In the genomic region with DNA sequence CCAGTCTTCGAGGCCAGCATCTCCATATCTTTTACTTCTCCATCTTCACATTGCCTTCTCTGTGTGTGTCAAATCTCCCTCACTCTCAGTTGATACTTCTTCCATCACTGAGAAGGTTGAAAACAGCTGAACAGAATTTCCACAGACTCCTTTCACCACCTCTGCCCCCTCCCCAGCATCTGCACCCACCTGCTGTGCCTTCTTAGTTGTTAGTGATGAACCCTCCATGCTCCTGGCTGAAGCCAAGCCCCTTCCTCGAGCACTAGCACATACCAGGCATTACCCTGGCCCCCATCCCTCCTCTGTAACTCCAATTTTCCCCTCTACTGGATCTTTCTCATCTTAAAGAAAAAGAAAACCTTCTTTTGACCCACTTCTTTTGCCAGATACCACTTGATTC, we compare ENCODE assay signal across 36 cellular contexts. TPM values are rescaled to one million over a fixed set of nuclear protein-coding genes. Genes with fewer than 3 reads are reported as not detected.
"Had no signal": no experiment of that assay in that cellular context is flagged by ENCODE, and none has a peak within 500 bp of the region (broad histone marks: within the 10 kb centered on the region; RNA-seq: fewer than 3 reads in every experiment).

No MANE protein-coding gene starts in this region.

- H3K27ac Mint-ChIP-seq: activated CD4-positive, alpha-beta memory T cell treated with anti-CD3 and anti-CD28 coated beads, Interleukin-2, amount 10 ng/mL, durations not matched to agents 7 days and 5 days; activated CD4-positive, alpha-beta T cell treated with anti-CD3 and anti-CD28 coated beads for 36 hours; activated CD4-positive, alpha-beta T cell treated with anti-CD3 and anti-CD28 coated beads, Interleukin-2, amount 10 ng/mL, durations not matched to agents 7 days and 5 days; activated CD8-positive, alpha-beta memory T cell treated with anti-CD3 and anti-CD28 coated beads, Interleukin-2, amount 10 ng/mL, durations not matched to agents 7 days and 5 days; activated CD8-positive, alpha-beta T cell treated with anti-CD3 and anti-CD28 coated beads, Interleukin-2, amount 10 ng/mL, durations not matched to agents 7 days and 5 days; activated naive CD4-positive, alpha-beta T cell treated with anti-CD3 and anti-CD28 coated beads, Interleukin-2, amount 10 ng/mL, durations not matched to agents 7 days and 5 days; activated naive CD4-positive, alpha-beta T cell treated with anti-CD3 and anti-CD28 coated beads, Interleukin-2, amount 50 U/mL, for 24 hours; activated naive CD8-positive, alpha-beta T cell; activated naive CD8-positive, alpha-beta T cell treated with anti-CD3 and anti-CD28 coated beads, Interleukin-2, amount 10 ng/mL, durations not matched to agents 7 days and 5 days; activated naive CD8-positive, alpha-beta T cell treated with anti-CD3 and anti-CD28 coated beads, Interleukin-2, amount 50 U/mL, for 24 hours; activated T-cell treated with anti-CD3 and anti-CD28 coated beads, Interleukin-2, amount 50 U/mL, for 24 hours; activated T-helper 2 cell treated with anti-CD3 and anti-CD28 coated beads, Interferon-gamma antibody, Interleukin-2, Interleukin-4, amounts not matched to agents 10 μg/mL and 5 μg/mL and 100 μg/mL, durations not matched to agents 14 hours and 24 hours and 36 hours; brain; T-cell; T-helper 1 cell treated with Interleukin-12 subunit alpha and Interleukin-12 subunit beta and Interleukin-4 antibody, amounts not matched to agents 30 μg/mL and 1 μg/mL, for 36 hours; T-helper 2 cell treated with Interferon-gamma antibody and Interleukin-4, amounts not matched to agents 5 μg/mL and 100 μg/mL, for 36 hours; WTC11 had no signal

- H3K9me3 Mint-ChIP-seq: activated CD4-positive, alpha-beta memory T cell treated with anti-CD3 and anti-CD28 coated beads, Interleukin-2, amount 10 ng/mL, durations not matched to agents 7 days and 5 days; activated CD4-positive, alpha-beta T cell treated with anti-CD3 and anti-CD28 coated beads, Interleukin-2, amount 10 ng/mL, durations not matched to agents 7 days and 5 days; activated naive CD4-positive, alpha-beta T cell treated with anti-CD3 and anti-CD28 coated beads, Interleukin-2, amount 10 ng/mL, durations not matched to agents 7 days and 5 days; activated naive CD4-positive, alpha-beta T cell treated with anti-CD3 and anti-CD28 coated beads, Interleukin-2, amount 50 U/mL, for 24 hours; activated naive CD8-positive, alpha-beta T cell treated with anti-CD3 and anti-CD28 coated beads, Interleukin-2, amount 10 ng/mL, durations not matched to agents 7 days and 5 days; activated naive CD8-positive, alpha-beta T cell treated with anti-CD3 and anti-CD28 coated beads, Interleukin-2, amount 50 U/mL, for 24 hours; activated T-cell treated with anti-CD3 and anti-CD28 coated beads, Interleukin-2, amount 50 U/mL, for 24 hours; activated T-helper 2 cell treated with anti-CD3 and anti-CD28 coated beads, Interferon-gamma antibody, Interleukin-2, Interleukin-4, amounts not matched to agents 10 μg/mL and 5 μg/mL and 100 μg/mL, durations not matched to agents 14 hours and 24 hours and 36 hours; T-cell; T-helper 1 cell treated with Interleukin-12 subunit alpha and Interleukin-12 subunit beta and Interleukin-4 antibody, amounts not matched to agents 30 μg/mL and 1 μg/mL, for 36 hours; T-helper 2 cell treated with Interferon-gamma antibody and Interleukin-4, amounts not matched to agents 5 μg/mL and 100 μg/mL, for 36 hours had no signal

- H3K4me1 ChIP-seq: ascending aorta had no signal

- H3K27me3 ChIP-seq: ascending aorta, cardiac muscle cell had no signal

- ATAC-seq: activated CD4-positive, alpha-beta T cell treated with anti-CD3 and anti-CD28 coated beads for 36 hours; activated CD4-positive, CD25-positive, alpha-beta regulatory T cell treated with anti-CD3 and anti-CD28 coated beads, Interleukin-2, amount 50 U/mL, for 24 hours; activated CD8-positive, alpha-beta memory T cell treated with anti-CD3 and anti-CD28 coated beads, Interleukin-2, amount 10 ng/mL, durations not matched to agents 7 days and 5 days; activated CD8-positive, alpha-beta T cell treated with anti-CD3 and anti-CD28 coated beads, Interleukin-2, amount 10 ng/mL, durations not matched to agents 7 days and 5 days; activated naive CD8-positive, alpha-beta T cell treated with anti-CD3 and anti-CD28 coated beads, Interleukin-2, amount 50 U/mL, for 24 hours; T-cell; WTC11 had no signal

- H3K4me1 Mint-ChIP-seq: activated CD4-positive, alpha-beta T cell treated with anti-CD3 and anti-CD28 coated beads for 36 hours; activated CD4-positive, alpha-beta T cell treated with anti-CD3 and anti-CD28 coated beads, Interleukin-2, amount 10 ng/mL, durations not matched to agents 7 days and 5 days; activated naive CD4-positive, alpha-beta T cell treated with anti-CD3 and anti-CD28 coated beads, Interleukin-2, amount 10 ng/mL, durations not matched to agents 7 days and 5 days; activated naive CD4-positive, alpha-beta T cell treated with anti-CD3 and anti-CD28 coated beads, Interleukin-2, amount 50 U/mL, for 24 hours; activated naive CD8-positive, alpha-beta T cell treated with anti-CD3 and anti-CD28 coated beads, Interleukin-2, amount 10 ng/mL, durations not matched to agents 7 days and 5 days; activated naive CD8-positive, alpha-beta T cell treated with anti-CD3 and anti-CD28 coated beads, Interleukin-2, amount 50 U/mL, for 24 hours; T-cell had no signal

- H3K4me3 Mint-ChIP-seq: activated CD4-positive, alpha-beta memory T cell treated with anti-CD3 and anti-CD28 coated beads, Interleukin-2, amount 10 ng/mL, durations not matched to agents 7 days and 5 days; activated CD4-positive, alpha-beta T cell treated with anti-CD3 and anti-CD28 coated beads for 36 hours; activated CD4-positive, alpha-beta T cell treated with anti-CD3 and anti-CD28 coated beads, Interleukin-2, amount 10 ng/mL, durations not matched to agents 7 days and 5 days; activated CD8-positive, alpha-beta memory T cell treated with anti-CD3 and anti-CD28 coated beads, Interleukin-2, amount 10 ng/mL, durations not matched to agents 7 days and 5 days; activated CD8-positive, alpha-beta T cell treated with anti-CD3 and anti-CD28 coated beads, Interleukin-2, amount 10 ng/mL, durations not matched to agents 7 days and 5 days; activated naive CD4-positive, alpha-beta T cell treated with anti-CD3 and anti-CD28 coated beads, Interleukin-2, amount 10 ng/mL, durations not matched to agents 7 days and 5 days; activated naive CD4-positive, alpha-beta T cell treated with anti-CD3 and anti-CD28 coated beads, Interleukin-2, amount 50 U/mL, for 24 hours; activated naive CD8-positive, alpha-beta T cell; activated naive CD8-positive, alpha-beta T cell treated with anti-CD3 and anti-CD28 coated beads, Interleukin-2, amount 10 ng/mL, durations not matched to agents 7 days and 5 days; activated naive CD8-positive, alpha-beta T cell treated with anti-CD3 and anti-CD28 coated beads, Interleukin-2, amount 50 U/mL, for 24 hours; activated T-cell treated with anti-CD3 and anti-CD28 coated beads, Interleukin-2, amount 50 U/mL, for 24 hours; brain; T-cell; T-helper 1 cell treated with Interleukin-12 subunit alpha and Interleukin-12 subunit beta and Interleukin-4 antibody, amounts not matched to agents 30 μg/mL and 1 μg/mL, for 36 hours; T-helper 2 cell treated with Interferon-gamma antibody and Interleukin-4, amounts not matched to agents 5 μg/mL and 100 μg/mL, for 36 hours; WTC11 had no signal

- H3K27me3 Mint-ChIP-seq: activated naive CD4-positive, alpha-beta T cell treated with anti-CD3 and anti-CD28 coated beads, Interleukin-2, amount 50 U/mL, for 24 hours; brain had no signal

- H3K27ac ChIP-seq: ascending aorta, cardiac muscle cell, VCaP had no signal

- H3K36me3 Mint-ChIP-seq: activated CD8-positive, alpha-beta memory T cell treated with anti-CD3 and anti-CD28 coated beads, Interleukin-2, amount 10 ng/mL, durations not matched to agents 7 days and 5 days; activated naive CD4-positive, alpha-beta T cell treated with anti-CD3 and anti-CD28 coated beads, Interleukin-2, amount 10 ng/mL, durations not matched to agents 7 days and 5 days; activated naive CD4-positive, alpha-beta T cell treated with anti-CD3 and anti-CD28 coated beads, Interleukin-2, amount 50 U/mL, for 24 hours; activated naive CD8-positive, alpha-beta T cell; activated naive CD8-positive, alpha-beta T cell treated with anti-CD3 and anti-CD28 coated beads, Interleukin-2, amount 10 ng/mL, durations not matched to agents 7 days and 5 days; T-cell had no signal

- DNase-seq: activated CD4-positive, alpha-beta memory T cell treated with anti-CD3 and anti-CD28 coated beads, Interleukin-2, amount 10 ng/mL, durations not matched to agents 7 days and 5 days; activated CD4-positive, alpha-beta T cell treated with anti-CD3 and anti-CD28 coated beads for 1 hour; activated CD4-positive, alpha-beta T cell treated with anti-CD3 and anti-CD28 coated beads for 36 hours; activated CD4-positive, alpha-beta T cell treated with anti-CD3 and anti-CD28 coated beads for 48 hours; activated CD4-positive, alpha-beta T cell treated with anti-CD3 and anti-CD28 coated beads, Interleukin-2, amount 10 ng/mL, durations not matched to agents 7 days and 5 days; activated CD4-positive, alpha-beta T cell treated with anti-CD3 and anti-CD28 coated beads, Interleukin-2, amount 50 U/mL, for 48 hours; activated CD4-positive, CD25-positive, alpha-beta regulatory T cell; activated CD8-positive, alpha-beta memory T cell treated with anti-CD3 and anti-CD28 coated beads for 24 hours; activated CD8-positive, alpha-beta memory T cell treated with anti-CD3 and anti-CD28 coated beads, Interleukin-2, amount 10 ng/mL, durations not matched to agents 7 days and 5 days; activated CD8-positive, alpha-beta memory T cell treated with anti-CD3 and anti-CD28 coated beads, Interleukin-2, amount 50 U/mL, for 48 hours; activated CD8-positive, alpha-beta T cell treated with anti-CD3 and anti-CD28 coated beads, Interleukin-2, amount 10 ng/mL, durations not matched to agents 7 days and 5 days; activated effector memory CD4-positive, alpha-beta T cell treated with Interleukin-2 at 50 U/mL for 16 hours; activated gamma-delta T cell; activated naive CD4-positive, alpha-beta T cell treated with anti-CD3 and anti-CD28 coated beads, Interleukin-2, amount 10 ng/mL, durations not matched to agents 7 days and 5 days; activated naive CD4-positive, alpha-beta T cell treated with Interleukin-2 at 50 U/mL for 16 hours; activated naive CD8-positive, alpha-beta T cell treated with anti-CD3 and anti-CD28 coated beads, Interleukin-2, amount 10 ng/mL, durations not matched to agents 7 days and 5 days; activated naive CD8-positive, alpha-beta T cell treated with anti-CD3 and anti-CD28 coated beads, Interleukin-2, amount 50 U/mL, for 24 hours; activated T-cell treated with anti-CD3 and anti-CD28 coated beads, Interleukin-2, amount 50 U/mL, for 24 hours; activated T-cell treated with anti-CD3 and anti-CD28 coated beads, Interleukin-2, amount 50 U/mL, for 48 hours; amygdala; anterior cingulate cortex; central memory CD4-positive, alpha-beta T cell; T-cell; T-helper 2 cell; T-helper 9 cell had no signal

- H3K4me3 ChIP-seq: ascending aorta, cardiac muscle cell had no signal

RNA-seq across cellular contexts. Expression of gene ESYT3, which starts 27.8 kb away (rescaled TPM):
- total RNA-seq: ascending aorta had no signal

RNA-seq across cellular contexts. Expression of gene MRAS, which starts 58.2 kb away (rescaled TPM):
- total RNA-seq: activated CD4-positive, alpha-beta memory T cell treated with anti-CD3 and anti-CD28 coated beads, Interleukin-2, amount 10 ng/mL, durations not matched to agents 7 days and 5 days; activated CD4-positive, alpha-beta T cell treated with anti-CD3 and anti-CD28 coated beads, Interleukin-2, amount 10 ng/mL, durations not matched to agents 7 days and 5 days; activated CD8-positive, alpha-beta memory T cell treated with anti-CD3 and anti-CD28 coated beads, Interleukin-2, amount 10 ng/mL, durations not matched to agents 7 days and 5 days; activated CD8-positive, alpha-beta T cell treated with anti-CD3 and anti-CD28 coated beads, Interleukin-2, amount 10 ng/mL, durations not matched to agents 7 days and 5 days; activated T-helper 2 cell treated with anti-CD3 and anti-CD28 coated beads, Interferon-gamma antibody, Interleukin-2, Interleukin-4, amounts not matched to agents 10 μg/mL and 5 μg/mL and 100 μg/mL, durations not matched to agents 14 hours and 24 hours and 36 hours had no signal
